In genomic region chr1:197321821-197322220, GRCh38 we compare ENCODE assay signal across 23 cellular contexts. TPM values are rescaled to one million over a fixed set of nuclear protein-coding genes. Genes with fewer than 3 reads are reported as not detected.
A peak's percentile ranks its signal among the peaks of the same experiment; 100 is the strongest.
DNase-seq lines count a peak whose midpoint lies in the region; ATAC-seq and TF ChIP-seq lines count a peak whose summit lies in the region.
"Had no signal": no experiment of that assay in that cellular context is flagged by ENCODE, and none has a peak within 500 bp of the region (broad histone marks: within the 10 kb centered on the region; RNA-seq: fewer than 3 reads in every experiment).

No MANE protein-coding gene starts in this region.

- TF ChIP-seq RAD21 in SK-N-SH (IDR thresholded peaks at IDR 0.05; ENCODE audit: low read length) = no peak

- H3K4me3 ChIP-seq in SK-N-SH (ENCODE audit: low read depth in 2 of 2, low read length in 1 of 2) (no peak overlapping the region), brain microvascular endothelial cell (ENCODE audit: low read depth, low read length) (no peak overlapping the region), osteoblast (ENCODE audit: insufficient read depth, low read length) (no peak overlapping the region), upper lobe of left lung (no peak overlapping the region)
- H3K4me3 ChIP-seq: GM12878 had no signal

- ATAC-seq in SK-N-SH treated with all-trans-retinoic acid at 6 μM for 48 hours = no peak; the same call in 2 of the 3 replicates
- ATAC-seq in upper lobe of left lung (ENCODE audit: low FRiP score in 2 of 2) = no peak
- no peak for ATAC-seq in HG02938 (IDR thresholded peaks at IDR 0.05; ENCODE audit: unreplicated experiment)
- ATAC-seq: GM12878, Panc1 had no signal

- no peak overlapping the region for H2AFZ ChIP-seq in SK-N-SH (ENCODE audit: low read depth)
- no peak overlapping the region for H2AFZ ChIP-seq in osteoblast (ENCODE audit: low read length)

- POLR2A ChIA-PET in SK-N-SH (lab: Yijun Ruan, JAX) = no interaction called here

- H4K20me1 ChIP-seq in SK-N-SH (ENCODE audit: insufficient read depth) (no peaks in the 10 kb centered on the region), osteoblast (ENCODE audit: insufficient read depth, low read length) (no peaks in the 10 kb centered on the region)

- DNase-seq in SK-N-SH (no peak), brain microvascular endothelial cell (no peak), osteoblast (ENCODE audit: insufficient read length, low spot score, missing footprints) (no peak), upper lobe of left lung (no peak), posterior vena cava (ENCODE audit: low spot score) (no peak)
- DNase-seq in stimulated activated CD4-positive, alpha-beta T cell treated with anti-CD3 and anti-CD28 coated beads, Interleukin-4, amount 100 ng/mL, for 1 hour = no peak
- DNase-seq: CD4-positive, CD25-positive, alpha-beta regulatory T cell; GOT3; HCEC 1CT; NCI-H1694; NCI-H2081; NCI-H2171; NCI-H345; NCI-H524; NCI-H774; NK-92 treated with Interleukin-12 subunit alpha and Interleukin-12 subunit beta, amount 100 ng/mL, for 24 hours; SIG-M5 had no signal

- H3K4me1 ChIP-seq in SK-N-SH (ENCODE audit: control insufficient read depth in 1 of 2, insufficient read depth in 2 of 2, low read depth in 1 of 2, low read length in 1 of 2) (peaks cover 0 to 4% of the 10 kb centered on the region in 2 experiments; a peak in 1 of 4 replicates), osteoblast (ENCODE audit: insufficient read depth, low read length) (peaks cover 17% of the 10 kb centered on the region), upper lobe of left lung (no peaks in the 10 kb centered on the region)

- no peak for TF ChIP-seq EP300 in SK-N-SH (IDR thresholded peaks at IDR 0.05; ENCODE audit: borderline replicate concordance in 1 of 2, low read depth in 1 of 2, low read length in 1 of 2)
- TF ChIP-seq EP300 in upper lobe of left lung (IDR thresholded peaks at IDR 0.05) = no peak

- TF ChIP-seq POLR2A in upper lobe of left lung (IDR thresholded peaks at IDR 0.05) = no peak

- peak overlapping the region; percentile 61; the same call in 1 of the 2 replicates for H3K9ac ChIP-seq in SK-N-SH

- WGBS in SK-N-SH (ENCODE audit: low lambda C conversion rate) = 86% methylated on average over 2 of the region's 2 CpGs
- WGBS in upper lobe of left lung, 2 donors = 91 to 95% methylated on average over 2 of the region's 2 CpGs

- H3K36me3 ChIP-seq in SK-N-SH (replicated peaks in 1 of 2; ENCODE audit: control insufficient read depth in 1 of 2, insufficient read depth in 2 of 2, low read length in 1 of 2) (no peaks in the 10 kb centered on the region), brain microvascular endothelial cell (replicated peaks) (no peaks in the 10 kb centered on the region), osteoblast (ENCODE audit: insufficient read depth, low read length) (no peaks in the 10 kb centered on the region), upper lobe of left lung (no peaks in the 10 kb centered on the region)

- H3F3A ChIP-seq in SK-N-SH (replicated peaks; ENCODE audit: insufficient read depth) = peaks cover 26% of the 10 kb centered on the region

- no peak for TF ChIP-seq CTCF in SK-N-SH (IDR thresholded peaks at IDR 0.05)
- no peak for TF ChIP-seq CTCF in brain microvascular endothelial cell (IDR thresholded peaks at IDR 0.05; ENCODE audit: low read depth, low read length, missing control alignments)
- no peak for TF ChIP-seq CTCF in osteoblast (IDR thresholded peaks at IDR 0.05; ENCODE audit: extremely low read depth, low read depth, low read length)
- no peak for TF ChIP-seq CTCF in upper lobe of left lung (IDR thresholded peaks at IDR 0.05)

- H3K9me3 ChIP-seq in SK-N-SH = no peaks in the 10 kb centered on the region
- H3K9me3 ChIP-seq in osteoblast (ENCODE audit: low read depth, low read length) = no peaks in the 10 kb centered on the region
- H3K9me3 ChIP-seq in upper lobe of left lung = no peaks in the 10 kb centered on the region

- H3K27me3 ChIP-seq in SK-N-SH (ENCODE audit: insufficient read depth) = no peaks in the 10 kb centered on the region
- no peaks in the 10 kb centered on the region for H3K27me3 ChIP-seq in brain microvascular endothelial cell (replicated peaks)
- no peaks in the 10 kb centered on the region for H3K27me3 ChIP-seq in osteoblast (ENCODE audit: insufficient read depth, low read length)
- H3K27me3 ChIP-seq in upper lobe of left lung = no peaks in the 10 kb centered on the region

- peak overlapping the region in 1 of 2 experiments; percentile 95; a peak in 2 of 4 replicates for H3K27ac ChIP-seq in SK-N-SH (ENCODE audit: low read depth in 2 of 2, low read length in 1 of 2)
- H3K27ac ChIP-seq in brain microvascular endothelial cell = peak overlapping the region; percentile 39
- H3K27ac ChIP-seq in osteoblast (ENCODE audit: low read depth, low read length) = peak overlapping the region; percentile 95
- no peak overlapping the region for H3K27ac ChIP-seq in upper lobe of left lung
- H3K27ac ChIP-seq: 22Rv1 had no signal

- CTCF ChIA-PET in SK-N-SH (lab: Yijun Ruan, JAX) = no interaction called here

- no peaks in the 10 kb centered on the region for H3K9me2 ChIP-seq in SK-N-SH

- in situ Hi-C loops in brain microvascular endothelial cell (cut with HindIII; ENCODE audit: low pct_ligation_motif_present, low sequenced_read_pairs) = no loop called here

- H3K4me2 ChIP-seq in SK-N-SH (peak overlapping the region; percentile 27; the same call in 1 of the 2 replicates), osteoblast (ENCODE audit: insufficient read depth, low read length) (peak overlapping the region; percentile 49)

- intact Hi-C loops in posterior vena cava (cut with DNase I) = loop anchor here in 1 of 2 donors (10.0 kb wide), 1 partner anchor 603 kb away; no protein-coding TSS in a partner anchor

- H3K79me2 ChIP-seq in SK-N-SH (ENCODE audit: insufficient read depth) = no peaks in the 10 kb centered on the region
- H3K79me2 ChIP-seq in osteoblast (ENCODE audit: insufficient read depth, low read length) = no peaks in the 10 kb centered on the region

TF ChIP-seq in SK-N-SH, 30 proteins besides CTCF, POLR2A, EP300 and RAD21 (continues in another document):
- TF ChIP-seq TEAD4 (IDR thresholded peaks at IDR 0.05; ENCODE audit: borderline replicate concordance, insufficient read depth) (no peak), CHD2 (IDR thresholded peaks at IDR 0.05; ENCODE audit: low read length, partially characterized antibody) (no peak), GATA2 (CRISPR knock-in tag; IDR thresholded peaks at IDR 0.05) (no peak), RCOR1 (IDR thresholded peaks at IDR 0.05; ENCODE audit: low read length) (no peak), SMC3 (IDR thresholded peaks at IDR 0.05; ENCODE audit: low read depth, low read length) (no peak), JUND (IDR thresholded peaks at IDR 0.05) (no peak), GABPA (IDR thresholded peaks at IDR 0.05; ENCODE audit: low read depth) (no peak), MEF2A (IDR thresholded peaks at IDR 0.05; ENCODE audit: borderline replicate concordance, low read depth) (no peak), RXRA (IDR thresholded peaks at IDR 0.05; ENCODE audit: borderline replicate concordance, low read depth) (no peak)
- TF ChIP-seq, protein P1, sequence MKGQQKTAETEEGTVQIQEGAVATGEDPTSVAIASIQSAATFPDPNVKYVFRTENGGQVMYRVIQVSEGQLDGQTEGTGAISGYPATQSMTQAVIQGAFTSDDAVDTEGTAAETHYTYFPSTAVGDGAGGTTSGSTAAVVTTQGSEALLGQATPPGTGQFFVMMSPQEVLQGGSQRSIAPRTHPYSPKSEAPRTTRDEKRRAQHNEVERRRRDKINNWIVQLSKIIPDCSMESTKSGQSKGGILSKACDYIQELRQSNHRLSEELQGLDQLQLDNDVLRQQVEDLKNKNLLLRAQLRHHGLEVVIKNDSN (IDR thresholded peaks at IDR 0.05; ENCODE audit: borderline replicate concordance, low read depth) = no peak

TF ChIP-seq in SK-N-SH treated with all-trans-retinoic acid at 6 μM for 48 hours, 23 proteins besides CTCF, POLR2A, EP300 and RAD21:
- TF ChIP-seq TOX (CRISPR knock-in tag; IDR thresholded peaks at IDR 0.05; ENCODE audit: borderline replicate concordance) = no peak
- TF ChIP-seq, protein P2, sequence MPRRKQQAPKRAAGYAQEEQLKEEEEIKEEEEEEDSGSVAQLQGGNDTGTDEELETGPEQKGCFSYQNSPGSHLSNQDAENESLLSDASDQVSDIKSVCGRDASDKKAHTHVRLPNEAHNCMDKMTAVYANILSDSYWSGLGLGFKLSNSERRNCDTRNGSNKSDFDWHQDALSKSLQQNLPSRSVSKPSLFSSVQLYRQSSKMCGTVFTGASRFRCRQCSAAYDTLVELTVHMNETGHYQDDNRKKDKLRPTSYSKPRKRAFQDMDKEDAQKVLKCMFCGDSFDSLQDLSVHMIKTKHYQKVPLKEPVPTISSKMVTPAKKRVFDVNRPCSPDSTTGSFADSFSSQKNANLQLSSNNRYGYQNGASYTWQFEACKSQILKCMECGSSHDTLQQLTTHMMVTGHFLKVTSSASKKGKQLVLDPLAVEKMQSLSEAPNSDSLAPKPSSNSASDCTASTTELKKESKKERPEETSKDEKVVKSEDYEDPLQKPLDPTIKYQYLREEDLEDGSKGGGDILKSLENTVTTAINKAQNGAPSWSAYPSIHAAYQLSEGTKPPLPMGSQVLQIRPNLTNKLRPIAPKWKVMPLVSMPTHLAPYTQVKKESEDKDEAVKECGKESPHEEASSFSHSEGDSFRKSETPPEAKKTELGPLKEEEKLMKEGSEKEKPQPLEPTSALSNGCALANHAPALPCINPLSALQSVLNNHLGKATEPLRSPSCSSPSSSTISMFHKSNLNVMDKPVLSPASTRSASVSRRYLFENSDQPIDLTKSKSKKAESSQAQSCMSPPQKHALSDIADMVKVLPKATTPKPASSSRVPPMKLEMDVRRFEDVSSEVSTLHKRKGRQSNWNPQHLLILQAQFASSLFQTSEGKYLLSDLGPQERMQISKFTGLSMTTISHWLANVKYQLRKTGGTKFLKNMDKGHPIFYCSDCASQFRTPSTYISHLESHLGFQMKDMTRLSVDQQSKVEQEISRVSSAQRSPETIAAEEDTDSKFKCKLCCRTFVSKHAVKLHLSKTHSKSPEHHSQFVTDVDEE (CRISPR knock-in tag; IDR thresholded peaks at IDR 0.05) = no peak
- TF ChIP-seq ESRRG (CRISPR knock-in tag; IDR thresholded peaks at IDR 0.05) = no peak
- TF ChIP-seq BACH2 (CRISPR knock-in tag; IDR thresholded peaks at IDR 0.05; ENCODE audit: borderline replicate concordance) = no peak
- TF ChIP-seq ZFP30 (CRISPR knock-in tag; IDR thresholded peaks at IDR 0.05) = no peak
- no peak for TF ChIP-seq GLIS3 (CRISPR knock-in tag; IDR thresholded peaks at IDR 0.05)
- no peak for TF ChIP-seq ZNF8 (CRISPR knock-in tag; IDR thresholded peaks at IDR 0.05)

RNA-seq across cellular contexts. Expression of gene CRB1, which starts 53.8 kb away (rescaled TPM):
- 0.13 and 0.18 TPM in 2 replicates for polyA plus RNA-seq in SK-N-SH (2012; rRNA removed)
- polyA plus RNA-seq in SK-N-SH (2012; cell fraction: cytosol; rRNA removed) = 0.09 and 0.26 TPM in 2 replicates
- polyA plus RNA-seq in SK-N-SH (2012; cell fraction: nucleus; rRNA removed) = 0.17 and 0.22 TPM in 2 replicates
- not detected in 2 replicates for total RNA-seq in osteoblast
- total RNA-seq in upper lobe of left lung = under 1 TPM in 5 of 6 donors, not detected in 1; 0.11 to 0.98 (median 0.15) TPM
- under 1 TPM; 0.14 to 0.28 TPM for total RNA-seq in posterior vena cava
- total RNA-seq: CD4-positive, CD25-positive, alpha-beta regulatory T cell had no signal
- polyA plus RNA-seq: CD4-positive, CD25-positive, alpha-beta regulatory T cell; IgD-negative memory B cell had no signal

Comparison
In these comparisons a context has a peak if more than half of its experiments do, and no peak if none do; other contexts are left out.
1. H3K27ac ChIP-seq: peak in brain microvascular endothelial cell (single experiment) and osteoblast (single experiment); none in upper lobe of left lung (0 of 4).